ENCODE assay signal across 18 cellular contexts in the genomic region with DNA sequence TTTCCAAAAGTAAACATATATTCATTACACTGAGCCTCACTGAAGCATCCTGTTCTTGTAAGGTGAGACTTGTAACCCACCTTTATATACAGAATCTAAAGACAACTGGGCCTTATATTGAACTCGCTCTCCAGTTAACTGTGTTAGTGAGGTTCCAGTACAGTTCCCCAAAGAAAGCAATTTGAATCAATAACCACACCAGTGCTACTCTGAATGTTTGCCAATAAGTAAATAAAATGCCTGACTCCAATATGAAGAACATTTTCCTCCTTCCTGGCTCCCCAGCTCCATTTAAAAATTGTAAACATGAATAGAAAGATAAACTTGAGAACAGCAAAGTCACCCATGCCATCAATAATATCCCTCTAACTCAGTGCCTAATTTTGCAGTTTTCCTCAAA. TPM values are rescaled to one million over a fixed set of nuclear protein-coding genes. Genes with fewer than 3 reads are reported as not detected.
A peak's percentile ranks its signal among the peaks of the same experiment; 100 is the strongest.
DNase-seq lines count a peak whose midpoint lies in the region; ATAC-seq and TF ChIP-seq lines count a peak whose summit lies in the region.
"Had no signal": no experiment of that assay in that cellular context is flagged by ENCODE, and none has a peak within 500 bp of the region (broad histone marks: within the 10 kb centered on the region; RNA-seq: fewer than 3 reads in every experiment).

No MANE protein-coding gene starts in this region.

- intact Hi-C loops in esophagus squamous epithelium (cut with DNase I): no loop called here

- peak overlapping the region; percentile 46 for H3K27ac Mint-ChIP-seq in activated naive CD4-positive, alpha-beta T cell treated with anti-CD3 and anti-CD28 coated beads, Interleukin-2, amount 50 U/mL, for 24 hours
- peak overlapping the region; percentile 73 for H3K27ac Mint-ChIP-seq in stimulated activated memory B cell treated with anti-CD40 and anti-IgM and Interleukin-4, amounts not matched to agents 10 μg/mL and 1 μg/mL and 100 μg/mL, for 72 hours
- H3K27ac Mint-ChIP-seq: nephron progenitor cell; T-helper 1 cell treated with Interleukin-12 subunit alpha and Interleukin-12 subunit beta and Interleukin-4 antibody, amounts not matched to agents 30 μg/mL and 1 μg/mL, for 36 hours had no signal

- 91 to 100% methylated on average over 1 of the region's 1 CpG for whole genome bisulfite sequencing in esophagus squamous epithelium, 2 donors

- H3K27ac ChIP-seq in RWPE2 (ENCODE audit: poor library complexity, severe bottlenecking): peak overlapping the region; percentile 74
- H3K27ac ChIP-seq in esophagus squamous epithelium: peak overlapping the region in 3 of 4 donors; percentile 18 to 65 (median 52)
- no peak overlapping the region for H3K27ac ChIP-seq in foreskin keratinocyte

- peaks cover 5% of the 10 kb centered on the region for H3K36me3 Mint-ChIP-seq in activated naive CD4-positive, alpha-beta T cell treated with anti-CD3 and anti-CD28 coated beads, Interleukin-2, amount 50 U/mL, for 24 hours
- H3K36me3 Mint-ChIP-seq in stimulated activated memory B cell treated with anti-CD40 and anti-IgM and Interleukin-4, amounts not matched to agents 10 μg/mL and 1 μg/mL and 100 μg/mL, for 72 hours: no peaks in the 10 kb centered on the region
- H3K36me3 Mint-ChIP-seq: CD4-positive, alpha-beta memory T cell had no signal

- TF ChIP-seq CTCF in RWPE2 (IDR thresholded peaks at IDR 0.05; ENCODE audit: poor library complexity, severe bottlenecking) (no peak), esophagus squamous epithelium (IDR thresholded peaks at IDR 0.05) (no peak), foreskin keratinocyte (conservative IDR thresholded peaks at IDR 0.05) (no peak)

- H3K4me3 Mint-ChIP-seq in activated naive CD4-positive, alpha-beta T cell treated with anti-CD3 and anti-CD28 coated beads, Interleukin-2, amount 50 U/mL, for 24 hours: no peak overlapping the region
- no peak overlapping the region for H3K4me3 Mint-ChIP-seq in stimulated activated memory B cell treated with anti-CD40 and anti-IgM and Interleukin-4, amounts not matched to agents 10 μg/mL and 1 μg/mL and 100 μg/mL, for 72 hours
- H3K4me3 Mint-ChIP-seq: CD4-positive, alpha-beta memory T cell; nephron progenitor cell; T-helper 1 cell treated with Interleukin-12 subunit alpha and Interleukin-12 subunit beta and Interleukin-4 antibody, amounts not matched to agents 30 μg/mL and 1 μg/mL, for 36 hours had no signal

- peaks cover 81% of the 10 kb centered on the region for H3K4me1 Mint-ChIP-seq in activated naive CD4-positive, alpha-beta T cell treated with anti-CD3 and anti-CD28 coated beads, Interleukin-2, amount 50 U/mL, for 24 hours
- peaks cover 63% of the 10 kb centered on the region for H3K4me1 Mint-ChIP-seq in stimulated activated memory B cell treated with anti-CD40 and anti-IgM and Interleukin-4, amounts not matched to agents 10 μg/mL and 1 μg/mL and 100 μg/mL, for 72 hours

- ATAC-seq in RWPE2 (ENCODE audit: low read depth) (no peak), foreskin keratinocyte (no peak), HG02763 (IDR thresholded peaks at IDR 0.05; ENCODE audit: unreplicated experiment) (no peak)
- no peak for ATAC-seq in stimulated activated memory B cell treated with anti-CD40 and anti-IgM and Interleukin-4, amounts not matched to agents 10 μg/mL and 1 μg/mL and 100 μg/mL, for 72 hours

- no peaks in the 10 kb centered on the region for H3K27me3 Mint-ChIP-seq in activated naive CD4-positive, alpha-beta T cell treated with anti-CD3 and anti-CD28 coated beads, Interleukin-2, amount 50 U/mL, for 24 hours
- H3K27me3 Mint-ChIP-seq in stimulated activated memory B cell treated with anti-CD40 and anti-IgM and Interleukin-4, amounts not matched to agents 10 μg/mL and 1 μg/mL and 100 μg/mL, for 72 hours: no peaks in the 10 kb centered on the region
- H3K27me3 Mint-ChIP-seq: CD4-positive, alpha-beta memory T cell had no signal

- H3K36me3 ChIP-seq in RWPE2 (ENCODE audit: low read depth) (peaks cover 5% of the 10 kb centered on the region; the same call in 1 of the 2 replicates), esophagus squamous epithelium (peaks cover 0 to 9% (median 0%) of the 10 kb centered on the region in 3 donors)
- H3K36me3 ChIP-seq: HAP-1 had no signal

- H3K4me1 ChIP-seq in RWPE2 (ENCODE audit: insufficient read depth, poor library complexity, severe bottlenecking) (peaks cover 50% of the 10 kb centered on the region), esophagus squamous epithelium (peaks cover 17 to 66% (median 50%) of the 10 kb centered on the region in 3 donors), foreskin keratinocyte (peaks cover 38% of the 10 kb centered on the region)

- H3K4me3 ChIP-seq in RWPE2 (ENCODE audit: severe bottlenecking) (no peak overlapping the region), esophagus squamous epithelium (no peak overlapping the region)
- H3K4me3 ChIP-seq: HAP-1, lung had no signal

- H3K27me3 ChIP-seq in RWPE2 (ENCODE audit: insufficient read depth, poor library complexity, severe bottlenecking) (no peaks in the 10 kb centered on the region), esophagus squamous epithelium (no peaks in the 10 kb centered on the region), foreskin keratinocyte (no peaks in the 10 kb centered on the region)

- TF ChIP-seq POLR2A in esophagus squamous epithelium (IDR thresholded peaks at IDR 0.05): no peak

- H3K9me3 ChIP-seq in RWPE2 (ENCODE audit: severe bottlenecking) (no peaks in the 10 kb centered on the region), esophagus squamous epithelium (no peaks in the 10 kb centered on the region)
- H3K9me3 ChIP-seq: HAP-1 had no signal

- H3K9me3 Mint-ChIP-seq in activated naive CD4-positive, alpha-beta T cell treated with anti-CD3 and anti-CD28 coated beads, Interleukin-2, amount 50 U/mL, for 24 hours: no peaks in the 10 kb centered on the region
- no peaks in the 10 kb centered on the region for H3K9me3 Mint-ChIP-seq in stimulated activated memory B cell treated with anti-CD40 and anti-IgM and Interleukin-4, amounts not matched to agents 10 μg/mL and 1 μg/mL and 100 μg/mL, for 72 hours
- H3K9me3 Mint-ChIP-seq: CD4-positive, alpha-beta memory T cell; nephron progenitor cell; T-helper 1 cell treated with Interleukin-12 subunit alpha and Interleukin-12 subunit beta and Interleukin-4 antibody, amounts not matched to agents 30 μg/mL and 1 μg/mL, for 36 hours had no signal

- DNase-seq in activated naive CD4-positive, alpha-beta T cell treated with Interleukin-2 at 50 U/mL for 16 hours: no peak
- no peak for DNase-seq in RWPE2 (ENCODE audit: low spot score)
- DNase-seq in esophagus squamous epithelium (lab: John Stamatoyannopoulos, UW): no peak
- no peak for DNase-seq in foreskin keratinocyte
- no peak for DNase-seq in NCI-H2081 treated with DMSO at 0.1 percent for 48 hours (lab: John Stamatoyannopoulos, UW)
- DNase-seq: ACHN; activated effector memory CD4-positive, alpha-beta T cell treated with Interleukin-2 at 50 U/mL for 16 hours; CD4-positive, alpha-beta memory T cell; cortex of kidney; NCI-H1436 treated with DMSO at 0.1 percent for 48 hours; nephron progenitor cell; Right ventricle myocardium superior had no signal

RNA-seq across cellular contexts. Expression of a gene that starts 50.1 kb away (rescaled TPM):
- total RNA-seq in esophagus squamous epithelium (10 to 100 TPM; 43.5 to 63.2 (median 49.0) TPM), foreskin keratinocyte (41.5 and 44.8 TPM in 2 replicates)
- 9.7 and 10.9 TPM in 2 replicates for polyA plus RNA-seq in foreskin keratinocyte
